Comparison of ENCODE assay signal across 1 cellular context in genomic region chr19:3500429-3501101, GRCh38.
TF ChIP-seq lines count a peak whose summit lies in the region.

DOHH (minus strand) TSS chr19:3500674; CDS start chr19:3496814, 3,860 bp downstream.

TF ChIP-seq in HEK293, 187 proteins besides CTCF, POLR2A, EP300 and RAD21 (continued from another document and continues in another):
- TF ChIP-seq ZBTB49 (tag by site-specific recombination; IDR thresholded peaks at IDR 0.05; ENCODE audit: low read depth) (no peak), ZNF169 (tag by site-specific recombination; IDR thresholded peaks at IDR 0.05) (peak; percentile 88), ZBTB11 (tag by site-specific recombination; conservative IDR thresholded peaks at IDR 0.05; ENCODE audit: low read depth) (no peak), WT1 (tag by site-specific recombination; IDR thresholded peaks at IDR 0.05) (no peak), ZNF292 (tag by site-specific recombination; IDR thresholded peaks at IDR 0.05; ENCODE audit: borderline replicate concordance, low read depth) (no peak), ZNF10 (tag by site-specific recombination; IDR thresholded peaks at IDR 0.05) (peak; percentile 96), ZNF791 (tag by site-specific recombination; IDR thresholded peaks at IDR 0.05) (no peak; the same call in 1 of the 2 replicates), ZBTB21 (tag by site-specific recombination; IDR thresholded peaks at IDR 0.05) (no peak), ZNF600 (tag by site-specific recombination; IDR thresholded peaks at IDR 0.05) (peak; percentile 27; the same call in 1 of the 2 replicates), PRDM1 (tag by site-specific recombination; IDR thresholded peaks at IDR 0.05) (no peak), ZNF391 (tag by site-specific recombination; IDR thresholded peaks at IDR 0.05; ENCODE audit: borderline replicate concordance, low read depth) (peak; percentile 76; the same call in 1 of the 2 replicates), EGR2 (tag by site-specific recombination; IDR thresholded peaks at IDR 0.05; ENCODE audit: low read depth) (peak; percentile 82), ZIC2 (tag by site-specific recombination; IDR thresholded peaks at IDR 0.05) (peak; percentile 84), ZNF645 (tag by site-specific recombination; IDR thresholded peaks at IDR 0.05) (no peak), ZNF624 (tag by site-specific recombination; IDR thresholded peaks at IDR 0.05) (no peak), KLF17 (tag by site-specific recombination; IDR thresholded peaks at IDR 0.05) (peak; percentile 95), ZNF560 (tag by site-specific recombination; IDR thresholded peaks at IDR 0.05; ENCODE audit: borderline replicate concordance) (no peak), ZNF585B (tag by site-specific recombination; IDR thresholded peaks at IDR 0.05) (no peak), ATF2 (tag by site-specific recombination; IDR thresholded peaks at IDR 0.05; ENCODE audit: low read depth) (no peak), ZSCAN18 (tag by site-specific recombination; IDR thresholded peaks at IDR 0.05) (peak; percentile 73; the same call in 1 of the 2 replicates), ZBTB1 (tag by site-specific recombination; IDR thresholded peaks at IDR 0.05) (no peak), ZNF555 (tag by site-specific recombination; conservative IDR thresholded peaks at IDR 0.05) (no peak), ZBTB6 (tag by site-specific recombination; IDR thresholded peaks at IDR 0.05) (no peak), BCL11B (tag by site-specific recombination; IDR thresholded peaks at IDR 0.05; ENCODE audit: low read depth) (no peak), ZNF26 (tag by site-specific recombination; IDR thresholded peaks at IDR 0.05) (no peak), SCRT1 (tag by site-specific recombination; IDR thresholded peaks at IDR 0.05; ENCODE audit: borderline replicate concordance) (no peak), ZNF548 (tag by site-specific recombination; IDR thresholded peaks at IDR 0.05) (no peak), ZSCAN30 (tag by site-specific recombination; IDR thresholded peaks at IDR 0.05) (no peak; the same call in 1 of the 2 replicates), ZNF639 (tag by site-specific recombination; IDR thresholded peaks at IDR 0.05) (peak; percentile 87), ZBTB7A (tag by site-specific recombination; IDR thresholded peaks at IDR 0.05; ENCODE audit: low read depth) (peak; percentile 61; the same call in 1 of the 2 replicates), TRIM28 (IDR thresholded peaks at IDR 0.05; ENCODE audit: borderline replicate concordance, low read length) (no peak), ZNF157 (tag by site-specific recombination; IDR thresholded peaks at IDR 0.05) (no peak), ZNF785 (tag by site-specific recombination; IDR thresholded peaks at IDR 0.05) (no peak), ZNF239 (tag by site-specific recombination; IDR thresholded peaks at IDR 0.05) (no peak), ZNF558 (tag by site-specific recombination; IDR thresholded peaks at IDR 0.05) (no peak; the same call in 1 of the 2 replicates), ZNF747 (tag by site-specific recombination; IDR thresholded peaks at IDR 0.05) (no peak), MEIS1 (CRISPR knock-in tag; IDR thresholded peaks at IDR 0.05; ENCODE audit: borderline replicate concordance) (no peak), PRDM6 (tag by site-specific recombination; IDR thresholded peaks at IDR 0.05) (no peak), ZFP37 (tag by site-specific recombination; IDR thresholded peaks at IDR 0.05) (peak; percentile 69; the same call in 1 of the 2 replicates), OSR2 (tag by site-specific recombination; IDR thresholded peaks at IDR 0.05) (no peak), MZF1 (tag by site-specific recombination; IDR thresholded peaks at IDR 0.05; ENCODE audit: borderline replicate concordance) (no peak), ZNF423 (tag by site-specific recombination; IDR thresholded peaks at IDR 0.05) (no peak), ZFHX2 (tag by site-specific recombination; conservative IDR thresholded peaks at IDR 0.05) (peak; percentile 88), SP7 (tag by site-specific recombination; IDR thresholded peaks at IDR 0.05) (peak; percentile 92), ZNF704 (tag by site-specific recombination; IDR thresholded peaks at IDR 0.05) (no peak), ZBTB48 (tag by site-specific recombination; IDR thresholded peaks at IDR 0.05) (peak; percentile 83), ZNF596 (tag by site-specific recombination; IDR thresholded peaks at IDR 0.05) (no peak), HOXC10 (CRISPR knock-in tag; IDR thresholded peaks at IDR 0.05) (no peak), ZNF76 (tag by site-specific recombination; IDR thresholded peaks at IDR 0.05; ENCODE audit: borderline replicate concordance, low read depth) (peak; percentile 93)
